Comparison of ENCODE assay signal across 31 cellular contexts in genomic region chr12:19641235-19642080, GRCh38.
DNase-seq lines count a peak whose midpoint lies in the region; ATAC-seq, FAIRE-seq and TF ChIP-seq lines count a peak whose summit lies in the region.
"Had no signal": no experiment of that assay in that cellular context is flagged by ENCODE, and none has a peak within 500 bp of the region (broad histone marks: within the 10 kb centered on the region; RNA-seq: fewer than 3 reads in every experiment).

No MANE protein-coding gene starts in this region.

- H4K91ac ChIP-seq in H1 (replicated peaks; ENCODE audit: insufficient read length, low read length): no peak overlapping the region

- H3K36me3 ChIP-seq in right atrium auricular region (no peaks in the 10 kb centered on the region), H1 (ENCODE audit: control insufficient read depth in 2 of 4, insufficient read depth in 4 of 4, low read length in 3 of 4) (0 out of 8 replicates have a peak, but pooled peaks cover 0 to 1% (median 0%) of the 10 kb centered on the region in 4 experiments), left lung (no peaks in the 10 kb centered on the region), SJCRH30 (no peaks in the 10 kb centered on the region)

- DNase-seq in Right ventricle myocardium superior (no peak), right atrium auricular region (ENCODE audit: low spot score) (no peak), H1 (ENCODE audit: low read depth in 1 of 2, low spot score in 2 of 2) (no peak), left lung (no peak), stromal cell of bone marrow (ENCODE audit: low read depth) (peak; percentile 43), GM19240 (ENCODE audit: insufficient read length, low spot score) (no peak), SJCRH30 (no peak)
- DNase-seq: 8988T; activated CD4-positive, alpha-beta memory T cell treated with anti-CD3 and anti-CD28 coated beads for 36 hours; activated CD4-positive, CD25-positive, alpha-beta regulatory T cell treated with anti-CD3 and anti-CD28 coated beads, Interleukin-2, amount 50 U/mL, for 72 hours; activated naive CD4-positive, alpha-beta T cell; activated naive CD8-positive, alpha-beta T cell treated with anti-CD3 and anti-CD28 coated beads, Interleukin-2, amount 50 U/mL, for 24 hours; activated T-cell treated with anti-CD3 and anti-CD28 coated beads, Interleukin-2, amount 50 U/mL, for 72 hours; CD4-positive, alpha-beta T cell; DND-41; dorsolateral prefrontal cortex; glutamatergic neuron; HFFc6; naive thymus-derived CD4-positive, alpha-beta T cell; NCI-H1048; NCI-H187; NCI-H524 treated with DMSO at 0.1 percent for 48 hours; occipital lobe; OCI-M1; stimulated activated naive CD4-positive, alpha-beta T cell had no signal

- no peak overlapping the region for H2BK20ac ChIP-seq in H1 (ENCODE audit: low read length)

- 87% methylated on average over 5 of the region's 5 CpGs; no CpG with 5 or more reads in 1 of the 2 experiments for WGBS in H1 (ENCODE audit: extremely low coverage in 1 of 2, insufficient coverage in 1 of 2, insufficient read length in 1 of 2, insufficient replicate concordance in 2 of 2, low coverage in 1 of 2, low lambda C conversion rate in 2 of 2, missing lambda C conversion rate in 1 of 2), 2 experiments

- ATAC-seq in Right ventricle myocardium superior (ENCODE audit: poor library complexity) (peak; percentile 65), left lung (peak; percentile 31), HG02623 (IDR thresholded peaks at IDR 0.05; ENCODE audit: unreplicated experiment) (no peak)
- ATAC-seq: activated naive CD8-positive, alpha-beta T cell treated with anti-CD3 and anti-CD28 coated beads, Interleukin-2, amount 50 U/mL, for 24 hours; activated T-cell treated with anti-CD3 and anti-CD28 coated beads, Interleukin-2, amount 50 U/mL, for 72 hours; GM23338; naive thymus-derived CD4-positive, alpha-beta T cell; SK-N-SH treated with all-trans-retinoic acid at 6 μM for 48 hours had no signal

- FAIRE-seq in H1 (lab: Jason Lieb, UNC): no peak
- FAIRE-seq: endometrium, islet of Langerhans, TTC549 had no signal

- POLR2A ChIA-PET in H1 (lab: Charles Lee; ENCODE audit: partially characterized antibody): interaction anchor here (1.0 kb wide), 1 partner anchor 50 kb away, joined by 3 read pairs; no protein-coding TSS in a partner anchor

- H4K8ac ChIP-seq in H1 (ENCODE audit: extremely low read depth, insufficient read depth, low read length): no peak overlapping the region

- no peak for TF ChIP-seq POLR2A in H1 (IDR thresholded peaks at IDR 0.05; ENCODE audit: control extremely low read depth in 1 of 2, low read depth in 2 of 2, low read length in 2 of 2)

- no peak overlapping the region for H3K27ac ChIP-seq in right atrium auricular region
- H3K27ac ChIP-seq in H1 (ENCODE audit: low read depth, low read length): no peak overlapping the region
- no peak overlapping the region for H3K27ac ChIP-seq in left lung
- H3K27ac ChIP-seq in SJCRH30: no peak overlapping the region
- H3K27ac ChIP-seq: dorsolateral prefrontal cortex had no signal

- H3K4me2 ChIP-seq in H1 (ENCODE audit: insufficient read depth in 1 of 2, low read depth in 2 of 2, low read length in 2 of 2): no peak overlapping the region
- H3K4me2 ChIP-seq: GM23338 had no signal

- no peak overlapping the region for H2AK5ac ChIP-seq in H1 (ENCODE audit: low read depth, low read length)

- intact Hi-C loops in Right ventricle myocardium superior (cut with DNase I): no loop called here
- intact Hi-C loops in left lung (cut with DNase I): no loop called here

- H3K79me1 ChIP-seq in H1 (ENCODE audit: low read depth, low read length): no peaks in the 10 kb centered on the region

- H3K4ac ChIP-seq in H1 (replicated peaks; ENCODE audit: insufficient read length, low read depth, low read length): no peak overlapping the region

- H4K5ac ChIP-seq in H1 (ENCODE audit: insufficient read length, low read depth, low read length): no peak overlapping the region

- H3K56ac ChIP-seq in H1 (replicated peaks; ENCODE audit: insufficient read length, low read depth, low read length): no peak overlapping the region

- no peak overlapping the region for H2AFZ ChIP-seq in H1 (ENCODE audit: low read length)
- H2AFZ ChIP-seq: GM23338 had no signal

- H3K9ac ChIP-seq in H1 (replicated peaks in 1 of 4; ENCODE audit: extremely low read depth in 1 of 4, low read depth in 3 of 4, low read length in 3 of 4): no peak overlapping the region

- no peak for TF ChIP-seq EP300 in H1 (IDR thresholded peaks at IDR 0.05; ENCODE audit: borderline replicate concordance in 1 of 2, low read depth in 2 of 2, low read length in 2 of 2)

- no peak overlapping the region for H3K18ac ChIP-seq in H1 (ENCODE audit: extremely low read depth, low read length)

- H3K4me1 ChIP-seq in right atrium auricular region (peaks cover 4 to 13% of the 10 kb centered on the region in 2 donors), H1 (replicated peaks in 1 of 4; ENCODE audit: control insufficient read depth in 3 of 4, insufficient read depth in 4 of 4, low read length in 3 of 4) (peaks cover 0 to 4% (median 3%) of the 10 kb centered on the region in 4 experiments; a peak in 3 of 7 replicates), left lung (no peaks in the 10 kb centered on the region), SJCRH30 (no peaks in the 10 kb centered on the region)

- TF ChIP-seq RAD21 in H1 (IDR thresholded peaks at IDR 0.05 in 1 of 2, conservative IDR thresholded peaks at IDR 0.05 in 1 of 2; ENCODE audit: low read depth in 2 of 2, low read length in 2 of 2): no peak

- H2BK15ac ChIP-seq in H1 (ENCODE audit: low read length): 0 out of 2 replicates have a peak overlapping the region, but pooled peaks have one; percentile 22

- TF ChIP-seq CTCF in right atrium auricular region (IDR thresholded peaks at IDR 0.05) (no peak), H1 (IDR thresholded peaks at IDR 0.05; ENCODE audit: control extremely low read depth in 1 of 3, insufficient read depth in 1 of 3, low read depth in 1 of 3, low read length in 3 of 3) (no peak), left lung (IDR thresholded peaks at IDR 0.05) (no peak)

- no peak overlapping the region for H3K4me3 ChIP-seq in right atrium auricular region
- no peak overlapping the region for H3K4me3 ChIP-seq in H1 (ENCODE audit: extremely low read depth in 1 of 4, insufficient read depth in 2 of 4, low read depth in 3 of 4, low read length in 4 of 4)
- no peak overlapping the region for H3K4me3 ChIP-seq in left lung
- no peak overlapping the region for H3K4me3 ChIP-seq in SJCRH30
- H3K4me3 ChIP-seq: dorsolateral prefrontal cortex, GM23338 had no signal

- H3K9me3 ChIP-seq in right atrium auricular region: no peaks in the 10 kb centered on the region
- peaks cover 5 to 6% of the 10 kb centered on the region in 2 experiments; a peak in 3 of 4 replicates for H3K9me3 ChIP-seq in H1 (ENCODE audit: insufficient read depth in 2 of 2, low read depth in 1 of 2, low read length in 1 of 2)
- peaks cover 0 to 4% of the 10 kb centered on the region in 2 donors for H3K9me3 ChIP-seq in left lung
- no peaks in the 10 kb centered on the region for H3K9me3 ChIP-seq in SJCRH30 (replicated peaks)

- no peaks in the 10 kb centered on the region for H3K79me2 ChIP-seq in H1 (ENCODE audit: control insufficient read depth in 1 of 2, insufficient read depth in 2 of 2, low read length in 2 of 2)

- H3K14ac ChIP-seq in H1 (ENCODE audit: insufficient read length): no peak overlapping the region

- H2BK120ac ChIP-seq in H1 (replicated peaks; ENCODE audit: low read depth, low read length): no peak overlapping the region

- H3K27me3 ChIP-seq in right atrium auricular region (no peaks in the 10 kb centered on the region), H1 (replicated peaks in 1 of 4; ENCODE audit: control insufficient read depth in 3 of 4, extremely low read depth in 1 of 4, insufficient read depth in 3 of 4, low read length in 3 of 4) (no peaks in the 10 kb centered on the region), left lung (no peaks in the 10 kb centered on the region), SJCRH30 (no peaks in the 10 kb centered on the region)
- H3K27me3 ChIP-seq: dorsolateral prefrontal cortex had no signal

- H2BK5ac ChIP-seq in H1 (ENCODE audit: low read depth, low read length): no peak overlapping the region

- no peak overlapping the region for H3K23ac ChIP-seq in H1 (ENCODE audit: insufficient read length)

- CTCF ChIA-PET in H1 (lab: Charles Lee; ENCODE audit: partially characterized antibody): interaction anchor here (0.6 to 3.8 kb wide), 3 partner anchors 36 to 69 kb away, joined by 3 to 18 read pairs (median 5); no protein-coding TSS in a partner anchor

- no peaks in the 10 kb centered on the region for H3K23me2 ChIP-seq in H1 (ENCODE audit: low read depth, low read length)

- H4K20me1 ChIP-seq in H1 (replicated peaks in 1 of 2; ENCODE audit: control insufficient read depth in 1 of 2, insufficient read depth in 2 of 2, low read length in 2 of 2): no peaks in the 10 kb centered on the region

- no peak overlapping the region; the same call in 1 of the 2 replicates for H2BK12ac ChIP-seq in H1 (ENCODE audit: low read depth, low read length)

TF ChIP-seq in H1, 55 proteins besides CTCF, POLR2A, EP300 and RAD21 (continues in another document):
- no peak for TF ChIP-seq ATF3 (IDR thresholded peaks at IDR 0.05; ENCODE audit: insufficient read depth, low read depth, low read length)
- TF ChIP-seq JUND (IDR thresholded peaks at IDR 0.05; ENCODE audit: low read length): no peak
- no peak for TF ChIP-seq ATF2 (IDR thresholded peaks at IDR 0.05; ENCODE audit: low read length)
- TF ChIP-seq KDM5A (IDR thresholded peaks at IDR 0.05; ENCODE audit: low read length): no peak
- TF ChIP-seq TEAD4 (IDR thresholded peaks at IDR 0.05; ENCODE audit: low read depth, low read length): no peak
- no peak for TF ChIP-seq NANOG (IDR thresholded peaks at IDR 0.05; ENCODE audit: insufficient read depth, low read depth, low read length, poor library complexity, severe bottlenecking)
- no peak for TF ChIP-seq SIX5 (IDR thresholded peaks at IDR 0.05; ENCODE audit: low read depth, low read length)
- TF ChIP-seq GTF2F1 (IDR thresholded peaks at IDR 0.05; ENCODE audit: borderline replicate concordance, low read depth, low read length): no peak
- TF ChIP-seq CBX5 (IDR thresholded peaks at IDR 0.05; ENCODE audit: low read depth, low read length): no peak
